1 cellular context compared by ENCODE assay signal in genomic region chr1:56780128-56780750, GRCh38.
A peak's percentile ranks its signal among the peaks of the same experiment; 100 is the strongest.
TF ChIP-seq lines count a peak whose summit lies in the region.

No MANE protein-coding gene starts in this region.

TF ChIP-seq in H1, 55 proteins besides CTCF, POLR2A, EP300 and RAD21:
- 0 out of 2 replicates have a peak, but pooled peaks have one; percentile 19 for TF ChIP-seq ATF3 (IDR thresholded peaks at IDR 0.05; ENCODE audit: insufficient read depth, low read depth, low read length)
- no peak for TF ChIP-seq TAF1 (IDR thresholded peaks at IDR 0.05; ENCODE audit: low read depth, low read length)
- 0 out of 2 replicates have a peak, but pooled peaks have one; percentile 50 for TF ChIP-seq CEBPB (IDR thresholded peaks at IDR 0.05; ENCODE audit: low read depth, low read length)
- TF ChIP-seq CHD2 (IDR thresholded peaks at IDR 0.05; ENCODE audit: low read length) = no peak
